20 cellular contexts compared by ENCODE assay signal in the genomic region with DNA sequence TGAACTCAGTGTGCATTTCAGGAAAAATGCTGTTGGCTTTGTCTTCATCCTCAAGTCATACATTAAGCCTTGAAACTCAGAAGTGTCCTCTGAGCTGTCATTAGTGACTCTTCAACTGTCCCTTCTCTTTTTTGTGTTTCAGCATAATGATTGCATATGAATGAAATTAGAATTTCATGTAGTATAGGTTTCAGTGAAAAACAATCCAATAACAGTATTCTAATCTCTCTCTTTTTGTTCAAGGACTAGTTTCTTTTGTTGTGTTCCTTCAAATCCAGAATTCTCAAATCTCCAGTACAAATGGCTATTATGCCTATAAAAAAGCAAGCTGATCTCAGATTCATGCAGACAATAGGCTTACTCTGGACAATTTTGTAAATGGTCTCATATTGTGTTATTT.
"Had no signal": no experiment of that assay in that cellular context is flagged by ENCODE, and none has a peak within 500 bp of the region (broad histone marks: within the 10 kb centered on the region; RNA-seq: fewer than 3 reads in every experiment).

No MANE protein-coding gene starts in this region.

- H3K27ac ChIP-seq: SJSA1, SK-N-MC had no signal

- H3K27me3 ChIP-seq: MG63, SJSA1 had no signal

- H3K4me3 ChIP-seq: MG63, SJSA1, SK-N-MC had no signal

- DNase-seq: Karpas-422, KG1, MG63, NCI-H1092 treated with DMSO at 0.1 percent for 48 hours, NCI-H1417, NCI-H1436 treated with DMSO at 0.1 percent for 48 hours, NCI-H1694, NCI-H187 treated with DMSO at 0.1 percent for 48 hours, NCI-H2029 treated with DMSO at 0.1 percent for 48 hours, NCI-H2171, NCI-H226, NCI-H446, NCI-H510A, NCI-H69, NCI-H774, Right ventricle myocardium superior, RPMI8226, SIG-M5 had no signal

- H3K9me3 ChIP-seq: MG63, SJSA1 had no signal

- H3K36me3 ChIP-seq: MG63, SJSA1 had no signal
